8 cellular contexts compared by ENCODE assay signal in the genomic region with DNA sequence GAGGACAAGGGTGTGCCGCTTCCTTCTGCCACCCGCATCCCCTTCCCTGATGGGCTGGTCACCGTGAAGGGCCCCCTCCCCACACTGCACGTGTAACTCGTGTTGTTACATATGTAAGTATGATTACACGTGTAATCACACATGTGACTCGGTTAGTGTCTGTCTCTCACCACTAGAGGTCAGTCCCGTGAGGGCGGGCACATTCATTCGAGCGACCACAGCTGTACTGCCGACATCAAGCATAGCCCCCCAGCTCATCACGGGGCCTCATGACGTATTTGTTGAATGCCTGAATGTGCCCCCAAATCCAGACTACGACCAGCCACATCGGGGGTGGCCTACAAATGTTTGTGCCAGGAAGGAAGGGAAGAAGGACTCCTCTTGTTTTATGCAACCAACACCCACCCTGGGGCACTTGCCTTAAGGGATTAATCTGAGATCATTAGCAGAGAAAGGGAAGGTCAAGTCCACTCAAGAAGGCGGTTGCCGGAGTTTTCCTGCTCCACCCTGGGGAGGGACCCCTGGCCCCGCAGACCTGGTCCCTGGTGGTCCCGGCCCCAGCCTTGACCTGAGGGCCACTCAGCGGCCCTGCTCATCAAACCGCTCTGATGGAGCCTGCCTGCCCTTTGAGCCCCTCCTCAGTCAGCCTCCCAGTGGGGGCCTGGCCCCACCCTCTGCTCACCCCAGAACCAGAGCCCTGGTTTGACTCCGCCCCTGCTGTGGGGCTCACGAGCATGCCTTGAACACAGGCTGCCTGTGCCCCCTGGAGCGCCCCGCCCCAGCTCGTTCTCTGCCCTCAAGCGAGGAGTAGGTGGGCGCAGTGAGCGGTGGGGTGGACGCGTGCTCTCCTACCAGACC. TPM values are rescaled to one million over a fixed set of nuclear protein-coding genes. Genes with fewer than 3 reads are reported as not detected.
DNase-seq lines count a peak whose midpoint lies in the region; ATAC-seq lines count a peak whose summit lies in the region.

No MANE protein-coding gene starts in this region.

- ATAC-seq in HG02610 (IDR thresholded peaks at IDR 0.05; ENCODE audit: unreplicated experiment), result peak; percentile 83
- ATAC-seq in activated CD8-positive, alpha-beta memory T cell treated with anti-CD3 and anti-CD28 coated beads, Interleukin-2, amount 10 ng/mL, durations not matched to agents 7 days and 5 days, result peak; percentile 74

- H3K27ac Mint-ChIP-seq in activated CD8-positive, alpha-beta memory T cell treated with anti-CD3 and anti-CD28 coated beads, Interleukin-2, amount 10 ng/mL, durations not matched to agents 7 days and 5 days, result no peak overlapping the region

- DNase-seq in NCI-H1417 (lab: John Stamatoyannopoulos, UW), result peak; percentile 48 to 78 (median 54)
- no peak for DNase-seq in NCI-H1417 treated with DMSO at 0.1 percent for 48 hours (lab: John Stamatoyannopoulos, UW)
- DNase-seq in NCI-H1694 (lab: John Stamatoyannopoulos, UW), result peak; percentile 11
- peak; percentile 68 for DNase-seq in activated CD8-positive, alpha-beta memory T cell treated with anti-CD3 and anti-CD28 coated beads, Interleukin-2, amount 10 ng/mL, durations not matched to agents 7 days and 5 days
- peak; percentile 34 for DNase-seq in fibroblast of gingiva (ENCODE audit: low read depth)
- DNase-seq in retina, result peak; percentile 55
- DNase-seq in middle frontal gyrus (ENCODE audit: extremely low spot score, low spot score), result no peak

- peaks cover 5% of the 10 kb centered on the region for H3K4me1 Mint-ChIP-seq in activated CD8-positive, alpha-beta memory T cell treated with anti-CD3 and anti-CD28 coated beads, Interleukin-2, amount 10 ng/mL, durations not matched to agents 7 days and 5 days

- H3K36me3 Mint-ChIP-seq in activated CD8-positive, alpha-beta memory T cell treated with anti-CD3 and anti-CD28 coated beads, Interleukin-2, amount 10 ng/mL, durations not matched to agents 7 days and 5 days, result no peaks in the 10 kb centered on the region

- CTCF ChIA-PET in activated CD8-positive, alpha-beta memory T cell treated with anti-CD3 and anti-CD28 coated beads, Interleukin-2, amount 10 ng/mL, durations not matched to agents 7 days and 5 days (lab: Charles Lee), result interaction anchor here (0.8 to 3.6 kb wide), 7 partner anchors 10 to 1084 kb away, joined by 3 to 20 read pairs (median 5); no protein-coding TSS in a partner anchor

- H3K27me3 Mint-ChIP-seq in activated CD8-positive, alpha-beta memory T cell treated with anti-CD3 and anti-CD28 coated beads, Interleukin-2, amount 10 ng/mL, durations not matched to agents 7 days and 5 days, result no peaks in the 10 kb centered on the region

- H3K9me3 Mint-ChIP-seq in activated CD8-positive, alpha-beta memory T cell treated with anti-CD3 and anti-CD28 coated beads, Interleukin-2, amount 10 ng/mL, durations not matched to agents 7 days and 5 days (ENCODE audit: low read depth), result no peaks in the 10 kb centered on the region

- H3K4me3 Mint-ChIP-seq in activated CD8-positive, alpha-beta memory T cell treated with anti-CD3 and anti-CD28 coated beads, Interleukin-2, amount 10 ng/mL, durations not matched to agents 7 days and 5 days, result no peak overlapping the region

RNA-seq across cellular contexts. Expression of a gene that starts 52.8 kb away (rescaled TPM):
- under 1 TPM in 1 of 2 experiments, not detected in 1; 0.28 TPM for total RNA-seq in activated CD8-positive, alpha-beta memory T cell treated with anti-CD3 and anti-CD28 coated beads, Interleukin-2, amount 10 ng/mL, durations not matched to agents 7 days and 5 days

Comparison
In these comparisons a context has a peak if more than half of its experiments do, and no peak if none do; other contexts are left out.
1. DNase-seq: peak in NCI-H1417 (3 of 3), NCI-H1694 (single experiment), activated CD8-positive, alpha-beta memory T cell treated with anti-CD3 and anti-CD28 coated beads, Interleukin-2, amount 10 ng/mL, durations not matched to agents 7 days and 5 days (single experiment), fibroblast of gingiva (single experiment) and retina (single experiment); none in NCI-H1417 treated with DMSO at 0.1 percent for 48 hours (single experiment) and middle frontal gyrus (single experiment).